23 cellular contexts compared by ENCODE assay signal in the genomic region with DNA sequence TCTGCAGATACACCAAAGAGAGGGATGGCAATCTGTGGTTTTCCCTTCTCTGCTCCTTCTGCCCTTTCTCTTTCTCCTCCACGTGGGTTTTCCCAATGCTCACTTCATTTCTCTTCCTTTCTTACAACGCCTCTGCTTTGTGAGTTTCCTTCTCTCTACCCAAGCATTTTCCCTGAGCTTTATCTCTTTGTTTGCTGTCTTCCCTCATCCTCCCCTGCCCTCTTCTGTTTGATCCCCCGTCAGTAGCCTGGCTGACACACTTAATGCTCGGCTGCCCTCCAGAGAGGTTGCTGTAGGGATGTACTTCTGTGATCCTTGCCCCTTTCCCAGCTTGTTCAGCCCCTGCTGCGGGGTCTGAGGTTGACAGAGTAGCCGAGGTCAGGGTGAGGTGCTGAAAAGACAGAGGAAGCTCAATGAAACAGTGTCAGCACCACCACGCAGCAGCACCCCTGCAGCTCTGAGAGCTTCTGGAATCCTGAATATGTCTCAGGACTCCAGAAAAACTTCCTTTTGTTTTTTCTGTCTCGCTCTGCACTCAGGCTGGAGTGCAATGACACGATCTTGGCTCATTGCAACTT. TPM values are rescaled to one million over a fixed set of nuclear protein-coding genes. Genes with fewer than 3 reads are reported as not detected.
DNase-seq lines count a peak whose midpoint lies in the region; ATAC-seq, FAIRE-seq and TF ChIP-seq lines count a peak whose summit lies in the region.
"Had no signal": no experiment of that assay in that cellular context is flagged by ENCODE, and none has a peak within 500 bp of the region (broad histone marks: within the 10 kb centered on the region; RNA-seq: fewer than 3 reads in every experiment).

No MANE protein-coding gene starts in this region.

- no peaks in the 10 kb centered on the region for H3K79me1 ChIP-seq in mesenchymal stem cell (replicated peaks; ENCODE audit: low read length, poor library complexity, severe bottlenecking)

- H3K36me3 ChIP-seq in mesenchymal stem cell (ENCODE audit: control insufficient read depth in 1 of 2, insufficient read depth in 2 of 2, low read depth in 1 of 2, low read length in 2 of 2): no peaks in the 10 kb centered on the region
- no peaks in the 10 kb centered on the region for H3K36me3 ChIP-seq in SJCRH30
- H3K36me3 ChIP-seq: cardiac muscle cell had no signal

- peak; percentile 58 for DNase-seq in activated effector memory CD4-positive, alpha-beta T cell treated with anti-CD3 and anti-CD28 coated beads, Interleukin-2, amount 50 U/mL, for 16 hours
- no peak for DNase-seq in activated effector memory CD4-positive, alpha-beta T cell treated with Interleukin-2 at 50 U/mL for 16 hours
- peak; percentile 51 for DNase-seq in choroid plexus epithelial cell (ENCODE audit: low read depth)
- DNase-seq in mesenchymal stem cell: no peak
- DNase-seq in NCI-H524 treated with DMSO at 0.1 percent for 48 hours (lab: John Stamatoyannopoulos, UW): no peak
- no peak for DNase-seq in D721Med (ENCODE audit: insufficient read length, low spot score)
- no peak for DNase-seq in SJCRH30
- DNase-seq: ACHN; activated CD4-positive, alpha-beta T cell treated with anti-CD3 and anti-CD28 coated beads for 1 hour; amniotic stem cell; CD4-positive, alpha-beta memory T cell; DMS79 treated with DMSO at 0.1 percent for 48 hours; effector CD4-positive, alpha-beta T cell; mammary epithelial cell; natural killer cell; NCI-H2029 treated with DMSO at 0.1 percent for 48 hours; NCI-H526; SIG-M5; testis had no signal

- no peak overlapping the region for H3K4ac ChIP-seq in mesenchymal stem cell (ENCODE audit: low read depth in 1 of 2, low read length in 2 of 2)

- H4K91ac ChIP-seq in mesenchymal stem cell (ENCODE audit: low read length): no peak overlapping the region

- no peak overlapping the region for H3K23ac ChIP-seq in mesenchymal stem cell (ENCODE audit: low read length in 2 of 2)

- H2AK5ac ChIP-seq in mesenchymal stem cell (ENCODE audit: low read length, severe bottlenecking): no peak overlapping the region

- H3K18ac ChIP-seq in mesenchymal stem cell (ENCODE audit: low read depth in 1 of 2, low read length in 2 of 2): no peak overlapping the region

- H3K27me3 ChIP-seq in mesenchymal stem cell (ENCODE audit: control insufficient read depth in 1 of 2, insufficient read depth in 1 of 2, low read length in 2 of 2) (peaks cover 19 to 52% of the 10 kb centered on the region in 2 experiments), SJCRH30 (no peaks in the 10 kb centered on the region)
- H3K27me3 ChIP-seq: testis had no signal

- 39% methylated on average over 9 of the region's 9 CpGs for WGBS in mesenchymal stem cell

- no peak overlapping the region for H2BK120ac ChIP-seq in mesenchymal stem cell (ENCODE audit: low read depth, low read length)

- no peak for TF ChIP-seq CTCF in choroid plexus epithelial cell (conservative IDR thresholded peaks at IDR 0.05; ENCODE audit: low read depth, low read length)
- no peak for TF ChIP-seq CTCF in D721Med (IDR thresholded peaks at IDR 0.05; ENCODE audit: insufficient read depth, missing control alignments)

- H3K27ac ChIP-seq in mesenchymal stem cell (ENCODE audit: low read length, poor library complexity, severe bottlenecking) (no peak overlapping the region), SJCRH30 (no peak overlapping the region)
- H3K27ac ChIP-seq: cardiac muscle cell, testis had no signal

- no peak overlapping the region for H4K8ac ChIP-seq in mesenchymal stem cell (ENCODE audit: low read length)

- H3K14ac ChIP-seq in mesenchymal stem cell (ENCODE audit: low read length in 2 of 2): no peak overlapping the region

- H3K9me3 ChIP-seq in mesenchymal stem cell (ENCODE audit: control insufficient read depth, low read length) (no peaks in the 10 kb centered on the region), SJCRH30 (replicated peaks) (no peaks in the 10 kb centered on the region)
- H3K9me3 ChIP-seq: testis had no signal

- no peak for FAIRE-seq in D721Med (lab: Jason Lieb, UNC)

- no peak overlapping the region for H2AFZ ChIP-seq in mesenchymal stem cell (ENCODE audit: low read depth, low read length)

- H3K4me3 ChIP-seq in choroid plexus epithelial cell (ENCODE audit: low read depth, low read length) (no peak overlapping the region), mesenchymal stem cell (ENCODE audit: insufficient read depth in 1 of 2, low read depth in 1 of 2, low read length in 2 of 2) (no peak overlapping the region), SJCRH30 (no peak overlapping the region)
- H3K4me3 ChIP-seq: cardiac muscle cell, testis had no signal

- peak overlapping the region; percentile 25 for H3K4me2 ChIP-seq in mesenchymal stem cell (ENCODE audit: low read length, poor library complexity, severe bottlenecking)

- ATAC-seq in HG03025 (IDR thresholded peaks at IDR 0.05; ENCODE audit: low FRiP score, unreplicated experiment): no peak
- ATAC-seq: natural killer cell had no signal

- no peak overlapping the region for H2BK5ac ChIP-seq in mesenchymal stem cell (ENCODE audit: low read depth, low read length, poor library complexity, severe bottlenecking)

- H2BK15ac ChIP-seq in mesenchymal stem cell (ENCODE audit: low read depth, poor library complexity, severe bottlenecking): no peak overlapping the region

- H3K4me1 ChIP-seq in mesenchymal stem cell (ENCODE audit: control insufficient read depth, insufficient read depth, low read depth, low read length) (peaks cover 11% of the 10 kb centered on the region), SJCRH30 (no peaks in the 10 kb centered on the region)

- H2BK12ac ChIP-seq in mesenchymal stem cell (ENCODE audit: low read length in 2 of 2): no peak overlapping the region

- no peak overlapping the region for H3K9ac ChIP-seq in mesenchymal stem cell (ENCODE audit: low read length)

RNA-seq across cellular contexts. Expression of a gene that starts 6.1 kb away (rescaled TPM):
- polyA plus RNA-seq in mesenchymal stem cell (2013, experiment 1 of 2): 0.18 TPM
- polyA plus RNA-seq in mesenchymal stem cell (2013, experiment 2 of 2): 0.15 TPM
- total RNA-seq in SJCRH30 (2014; rRNA removed; shearing (Covaris generic)): 3.8 and 4.3 TPM in 2 replicates
- total RNA-seq: glomerular endothelial cell, OCI-LY7 had no signal

Comparison
In these comparisons a context has a peak if more than half of its experiments do, and no peak if none do; other contexts are left out.
1. DNase-seq: peak in activated effector memory CD4-positive, alpha-beta T cell treated with anti-CD3 and anti-CD28 coated beads, Interleukin-2, amount 50 U/mL, for 16 hours (single experiment) and choroid plexus epithelial cell (single experiment); none in activated effector memory CD4-positive, alpha-beta T cell treated with Interleukin-2 at 50 U/mL for 16 hours (single experiment), mesenchymal stem cell (single experiment), NCI-H524 treated with DMSO at 0.1 percent for 48 hours (single experiment), D721Med (single experiment) and SJCRH30 (0 of 2).